In genomic region chr18:5582849-5583667, GRCh38 we compare ENCODE assay signal across 16 cellular contexts. TPM values are rescaled to one million over a fixed set of nuclear protein-coding genes. Genes with fewer than 3 reads are reported as not detected.
A peak's percentile ranks its signal among the peaks of the same experiment; 100 is the strongest.
DNase-seq lines count a peak whose midpoint lies in the region; ATAC-seq, FAIRE-seq and TF ChIP-seq lines count a peak whose summit lies in the region.
"Had no signal": no experiment of that assay in that cellular context is flagged by ENCODE, and none has a peak within 500 bp of the region (broad histone marks: within the 10 kb centered on the region; RNA-seq: fewer than 3 reads in every experiment).

No MANE protein-coding gene starts in this region.

- FAIRE-seq in HepG2 (lab: Jason Lieb, UNC): no peak

- H3K9ac ChIP-seq in HepG2 (ENCODE audit: insufficient read depth, low read depth, low read length): no peak overlapping the region

- no peaks in the 10 kb centered on the region for H3K27me3 ChIP-seq in right lobe of liver
- H3K27me3 ChIP-seq in HepG2 (ENCODE audit: control insufficient read depth in 1 of 2, insufficient read depth in 2 of 2, low read length in 2 of 2): no peaks in the 10 kb centered on the region
- H3K27me3 ChIP-seq in muscle layer of duodenum (ENCODE audit: low read depth, low read length): no peaks in the 10 kb centered on the region
- H3K27me3 ChIP-seq: vagina had no signal

- no peak overlapping the region for H3K4me2 ChIP-seq in HepG2 (ENCODE audit: low read depth, low read length)

- no peak overlapping the region for H3K4me3 Mint-ChIP-seq in type B pancreatic cell
- no peak overlapping the region for H3K4me3 Mint-ChIP-seq in natural killer cell treated with Interleukin-12 subunit alpha and Interleukin-12 subunit beta and Interleukin-15 and Interleukin-18, amount 100 ng/mL, for 72 hours
- H3K4me3 Mint-ChIP-seq: activated naive CD8-positive, alpha-beta T cell treated with anti-CD3 and anti-CD28 coated beads, Interleukin-2, amount 50 U/mL, for 24 hours; immature natural killer cell had no signal

- TF ChIP-seq RAD21 in HepG2 (CRISPR knock-in tag; IDR thresholded peaks at IDR 0.05): no peak

- H3K9me3 ChIP-seq in right lobe of liver: no peaks in the 10 kb centered on the region
- no peaks in the 10 kb centered on the region for H3K9me3 ChIP-seq in HepG2 (ENCODE audit: low read length)
- H3K9me3 ChIP-seq in muscle layer of duodenum (ENCODE audit: control insufficient read depth in 1 of 2, low read length in 2 of 2): no peaks in the 10 kb centered on the region
- H3K9me3 ChIP-seq: vagina had no signal

- TF ChIP-seq EP300 in HepG2 (IDR thresholded peaks at IDR 0.05; ENCODE audit: low read depth in 2 of 2, low read length in 2 of 2) (no peak), HepG2 (CRISPR knock-in tag; IDR thresholded peaks at IDR 0.05; ENCODE audit: borderline replicate concordance) (no peak)

- peaks cover 7% of the 10 kb centered on the region for H3K4me1 Mint-ChIP-seq in type B pancreatic cell (ENCODE audit: unreplicated experiment)
- no peaks in the 10 kb centered on the region for H3K4me1 Mint-ChIP-seq in natural killer cell treated with Interleukin-12 subunit alpha and Interleukin-12 subunit beta and Interleukin-15 and Interleukin-18, amount 100 ng/mL, for 72 hours (ENCODE audit: low read depth in 2 of 2)
- H3K4me1 Mint-ChIP-seq: activated naive CD8-positive, alpha-beta T cell treated with anti-CD3 and anti-CD28 coated beads, Interleukin-2, amount 50 U/mL, for 24 hours; immature natural killer cell had no signal

- TF ChIP-seq CTCF in right lobe of liver (IDR thresholded peaks at IDR 0.05) (no peak), HepG2 (CRISPR knock-in tag; IDR thresholded peaks at IDR 0.05) (no peak), fibroblast of mammary gland (conservative IDR thresholded peaks at IDR 0.05; ENCODE audit: control insufficient read depth, insufficient read depth, low read depth, low read length) (no peak), type B pancreatic cell (conservative IDR thresholded peaks at IDR 0.05) (no peak)

- no peaks in the 10 kb centered on the region for H3K36me3 Mint-ChIP-seq in type B pancreatic cell
- H3K36me3 Mint-ChIP-seq in natural killer cell treated with Interleukin-12 subunit alpha and Interleukin-12 subunit beta and Interleukin-15 and Interleukin-18, amount 100 ng/mL, for 72 hours: no peaks in the 10 kb centered on the region
- H3K36me3 Mint-ChIP-seq: immature natural killer cell had no signal

- in situ Hi-C loops in HepG2 (cut with HindIII; ENCODE audit: extremely low pct_ligation_motif_present, low pct_unique_long_range_greater_than_20kb): no loop called here

- BruUV-seq in HepG2 (replicated peaks; lab: Mats Ljungman, UMichigan): no TSS peak

- H3K36me3 ChIP-seq in right lobe of liver: no peaks in the 10 kb centered on the region
- H3K36me3 ChIP-seq in HepG2 (replicated peaks in 1 of 2; ENCODE audit: control insufficient read depth in 1 of 2, insufficient read depth in 2 of 2, low read length in 2 of 2): no peaks in the 10 kb centered on the region
- no peaks in the 10 kb centered on the region for H3K36me3 ChIP-seq in muscle layer of duodenum (ENCODE audit: control insufficient read depth in 1 of 2, insufficient read depth in 2 of 2, low read length in 2 of 2)
- H3K36me3 ChIP-seq: vagina had no signal

- no peaks in the 10 kb centered on the region for H3K79me2 ChIP-seq in HepG2 (ENCODE audit: insufficient read depth, low read length)

- H3K4me1 ChIP-seq in right lobe of liver: no peaks in the 10 kb centered on the region
- H3K4me1 ChIP-seq in HepG2 (ENCODE audit: insufficient read depth, low read length): no peaks in the 10 kb centered on the region
- peaks cover 0 to 4% of the 10 kb centered on the region in 2 donors for H3K4me1 ChIP-seq in muscle layer of duodenum (ENCODE audit: control insufficient read depth in 1 of 2, insufficient read depth in 2 of 2, low read length in 2 of 2)
- H3K4me1 ChIP-seq: vagina had no signal

- H3K27ac Mint-ChIP-seq in type B pancreatic cell: no peak overlapping the region
- H3K27ac Mint-ChIP-seq in natural killer cell treated with Interleukin-12 subunit alpha and Interleukin-12 subunit beta and Interleukin-15 and Interleukin-18, amount 100 ng/mL, for 72 hours: no peak overlapping the region
- H3K27ac Mint-ChIP-seq: activated naive CD8-positive, alpha-beta T cell treated with anti-CD3 and anti-CD28 coated beads, Interleukin-2, amount 50 U/mL, for 24 hours; immature natural killer cell; progenitor cell of endocrine pancreas had no signal

- no peak for DNase-seq in right lobe of liver
- DNase-seq in HepG2 (ENCODE audit: low spot score): no peak
- peak; percentile 47 for DNase-seq in fibroblast of mammary gland (ENCODE audit: low read depth)
- DNase-seq in NCI-H526 (lab: John Stamatoyannopoulos, UW): no peak
- no peak for DNase-seq in NCI-H1092 (lab: John Stamatoyannopoulos, UW)
- DNase-seq in type B pancreatic cell (ENCODE audit: extremely low spot score, unreplicated experiment): no peak
- DNase-seq in natural killer cell treated with Interleukin-12 subunit alpha and Interleukin-12 subunit beta and Interleukin-15 and Interleukin-18, amount 100 ng/mL, for 72 hours (ENCODE audit: low spot score): no peak
- DNase-seq: activated naive CD8-positive, alpha-beta T cell treated with anti-CD3 and anti-CD28 coated beads, Interleukin-2, amount 50 U/mL, for 24 hours; immature natural killer cell; NCI-H1092 treated with DMSO at 0.1 percent for 48 hours; NCI-H748 treated with DMSO at 0.1 percent for 48 hours; T-helper 1 cell had no signal

- 53% methylated on average over 10 of the region's 10 CpGs for WGBS in right lobe of liver (ENCODE audit: insufficient coverage, low coverage, low lambda C conversion rate, missing lambda C conversion rate)
- 33% methylated on average over 10 of the region's 10 CpGs for WGBS in HepG2 (ENCODE audit: low lambda C conversion rate)

- intact Hi-C loops in right lobe of liver (cut with DNase I): no loop called here
- intact Hi-C loops in HepG2 (cut with micrococcal nuclease; ENCODE audit: unreplicated experiment): no loop called here

- no peaks in the 10 kb centered on the region for H3K27me3 Mint-ChIP-seq in type B pancreatic cell
- peaks cover 3 to 6% of the 10 kb centered on the region in 2 donors for H3K27me3 Mint-ChIP-seq in natural killer cell treated with Interleukin-12 subunit alpha and Interleukin-12 subunit beta and Interleukin-15 and Interleukin-18, amount 100 ng/mL, for 72 hours
- H3K27me3 Mint-ChIP-seq: progenitor cell of endocrine pancreas had no signal

- ATAC-seq in right lobe of liver (peak; percentile 50 to 82 (median 72)), HepG2 (no peak)
- no peak for ATAC-seq in natural killer cell treated with Interleukin-12 subunit alpha and Interleukin-12 subunit beta and Interleukin-15 and Interleukin-18, amount 100 ng/mL, for 72 hours
- ATAC-seq: activated naive CD8-positive, alpha-beta T cell treated with anti-CD3 and anti-CD28 coated beads, Interleukin-2, amount 50 U/mL, for 24 hours had no signal

- TF ChIP-seq POLR2A in right lobe of liver (IDR thresholded peaks at IDR 0.05) (no peak), HepG2 (IDR thresholded peaks at IDR 0.05; ENCODE audit: insufficient read depth in 1 of 2, low read depth in 2 of 2, low read length in 2 of 2) (no peak)

- CTCF ChIA-PET in HepG2 (lab: Yijun Ruan, JAX; ENCODE audit: low intra/inter-chr PET ratio, low total read pairs): no interaction called here

- no peak overlapping the region for H2AFZ ChIP-seq in HepG2 (ENCODE audit: low read length)

- H3K27ac ChIP-seq in right lobe of liver (no peak overlapping the region), HepG2 (ENCODE audit: extremely low read length, insufficient read depth, low read length) (no peak overlapping the region), muscle layer of duodenum (ENCODE audit: low read length) (peak overlapping the region; percentile 49)
- H3K27ac ChIP-seq: vagina had no signal

- no peak overlapping the region for H3K4me3 ChIP-seq in right lobe of liver
- no peak overlapping the region for H3K4me3 ChIP-seq in HepG2 (replicated peaks in 1 of 3; ENCODE audit: insufficient read depth in 1 of 3, low read depth in 2 of 3, low read length in 3 of 3)
- H3K4me3 ChIP-seq in fibroblast of mammary gland (ENCODE audit: control insufficient read depth, low read depth, low read length): no peak overlapping the region
- no peak overlapping the region for H3K4me3 ChIP-seq in muscle layer of duodenum (ENCODE audit: low read depth in 1 of 2, low read length in 2 of 2)
- H3K4me3 ChIP-seq: vagina had no signal

- POLR2A ChIA-PET in HepG2 (lab: Yijun Ruan, JAX): no interaction called here

- H4K20me1 ChIP-seq in HepG2 (ENCODE audit: insufficient read depth, low read length): no peaks in the 10 kb centered on the region

- no peaks in the 10 kb centered on the region for H3K9me3 Mint-ChIP-seq in type B pancreatic cell
- H3K9me3 Mint-ChIP-seq in natural killer cell treated with Interleukin-12 subunit alpha and Interleukin-12 subunit beta and Interleukin-15 and Interleukin-18, amount 100 ng/mL, for 72 hours: no peaks in the 10 kb centered on the region
- H3K9me3 Mint-ChIP-seq: activated naive CD8-positive, alpha-beta T cell treated with anti-CD3 and anti-CD28 coated beads, Interleukin-2, amount 50 U/mL, for 24 hours had no signal

RNA-seq across cellular contexts. Expression of gene EPB41L3, which starts 39.3 kb away (rescaled TPM):
- total RNA-seq in right lobe of liver (10 to 100 TPM in 2 of 6 experiments, 1 to 10 TPM in 4; 3.3 to 20.3 (median 6.2) TPM), HepG2 (2016; rRNA removed; fragmentation: Illumina TruSeq; extraction: Trizol) (not detected in 2 replicates), type B pancreatic cell (ENCODE audit: low replicate concordance) (58.1 and 65.9 TPM in 2 replicates)
- total RNA-seq in HepG2 (2016; cell fraction: cytosol; rRNA removed; fragmentation: Illumina TruSeq; extraction: Trizol; ENCODE audit: low read depth): not detected in 2 replicates
- total RNA-seq in HepG2 (2016; cell fraction: insoluble cytoplasmic fraction; rRNA removed; fragmentation: Illumina TruSeq; extraction: Trizol): not detected in 2 replicates
- not detected in 2 replicates for total RNA-seq in HepG2 (2016; cell fraction: membrane; rRNA removed; fragmentation: Illumina TruSeq; extraction: Trizol)
- not detected in 2 replicates for total RNA-seq in HepG2 (2016; cell fraction: nucleus; rRNA removed; fragmentation: Illumina TruSeq; extraction: Trizol)
- not detected in 2 replicates for polyA plus RNA-seq in HepG2 (2011; rRNA removed)
- not detected in 2 replicates for polyA plus RNA-seq in HepG2 (2011; cell fraction: cytosol; rRNA removed)
- not detected in 2 replicates for polyA plus RNA-seq in HepG2 (2011; cell fraction: nucleus; rRNA removed)
- not detected in 2 replicates for polyA plus RNA-seq in HepG2 (2012)
- not detected in 2 replicates for polyA plus RNA-seq in HepG2 (2016; cell fraction: cytosol; fragmentation: Illumina TruSeq; extraction: Trizol; ENCODE audit: low read depth)
- not detected in 2 replicates for polyA plus RNA-seq in HepG2 (2016; cell fraction: insoluble cytoplasmic fraction; fragmentation: Illumina TruSeq; extraction: Trizol; ENCODE audit: low read depth)
- 0.13 TPM in 1 of 2 replicates, not detected in the other for polyA plus RNA-seq in HepG2 (2016; cell fraction: membrane; fragmentation: Illumina TruSeq; extraction: Trizol; ENCODE audit: low read depth)
- polyA plus RNA-seq in HepG2 (2016; cell fraction: nucleus; fragmentation: Illumina TruSeq; extraction: Trizol; ENCODE audit: insufficient read depth, low read depth): not detected in 2 replicates
- polyA minus RNA-seq in HepG2 (2011; rRNA and poly(A)+ RNA removed; ENCODE audit: low replicate concordance): 0.80 TPM in 1 of 2 replicates, not detected in the other
- not detected in 2 replicates for polyA minus RNA-seq in HepG2 (2011; cell fraction: cytosol; rRNA and poly(A)+ RNA removed)
- not detected in 2 replicates for polyA minus RNA-seq in HepG2 (2011; cell fraction: nucleus; rRNA and poly(A)+ RNA removed)
- total RNA-seq in natural killer cell treated with Interleukin-12 subunit alpha and Interleukin-12 subunit beta and Interleukin-15 and Interleukin-18, amount 100 ng/mL, for 72 hours: under 1 TPM in 1 of 2 donors, not detected in 1; 0.57 TPM
- total RNA-seq: activated CD8-positive, alpha-beta memory T cell treated with anti-CD3 and anti-CD28 coated beads for 36 hours had no signal

Comparison
In these comparisons a context has a peak if more than half of its experiments do, and no peak if none do; other contexts are left out.
1. ATAC-seq: peak in right lobe of liver (4 of 4); none in HepG2 (single experiment) and natural killer cell treated with Interleukin-12 subunit alpha and Interleukin-12 subunit beta and Interleukin-15 and Interleukin-18, amount 100 ng/mL, for 72 hours (0 of 2).